In genomic region chr12:80025638-80026037, GRCh38 we compare ENCODE assay signal across 31 cellular contexts.
A peak's percentile ranks its signal among the peaks of the same experiment; 100 is the strongest.
DNase-seq lines count a peak whose midpoint lies in the region; ATAC-seq and TF ChIP-seq lines count a peak whose summit lies in the region.
"Had no signal": no experiment of that assay in that cellular context is flagged by ENCODE, and none has a peak within 500 bp of the region (broad histone marks: within the 10 kb centered on the region; RNA-seq: fewer than 3 reads in every experiment).

No MANE protein-coding gene starts in this region.

- no peak for TF ChIP-seq CTCF in HEK293 (tag by site-specific recombination; IDR thresholded peaks at IDR 0.05)

- H3K4me3 ChIP-seq in HEK293 (ENCODE audit: low read depth, low read length): no peak overlapping the region
- H3K4me3 ChIP-seq: A549; BLaER1; BLaER1 treated with 17β-estradiol and CSF1 and Interleukin-3, amounts not matched to agents 10 nM and 100 nM had no signal

- ATAC-seq in activated T-cell treated with anti-CD3 and anti-CD28 coated beads, Interleukin-2, amount 50 U/mL, for 72 hours (replicated peaks in 1 of 2): no peak
- ATAC-seq in GM18520 (IDR thresholded peaks at IDR 0.05; ENCODE audit: unreplicated experiment): no peak
- ATAC-seq: A549; CD8-positive, alpha-beta T cell had no signal

- H3K4me1 ChIP-seq in HEK293 (ENCODE audit: control insufficient read depth, insufficient read depth, low read length): no peaks in the 10 kb centered on the region
- H3K4me1 ChIP-seq: A549, BE2C, BLaER1, Caco-2 had no signal

- H3K4me1 Mint-ChIP-seq in activated T-cell treated with anti-CD3 and anti-CD28 coated beads, Interleukin-2, amount 50 U/mL, for 72 hours (ENCODE audit: low read depth): no peaks in the 10 kb centered on the region
- H3K4me1 Mint-ChIP-seq: B cell; CD14-positive monocyte; CD4-positive, alpha-beta memory T cell; CD4-positive, CD25-positive, alpha-beta regulatory T cell; CD8-positive, alpha-beta memory T cell had no signal

- H3K9me3 ChIP-seq in HEK293 (ENCODE audit: control insufficient read depth, insufficient read depth, low read depth, low read length): no peaks in the 10 kb centered on the region
- H3K9me3 ChIP-seq: BE2C, Caco-2 had no signal

- no peaks in the 10 kb centered on the region for H3K36me3 ChIP-seq in HEK293 (ENCODE audit: control insufficient read depth in 2 of 2, insufficient read depth in 1 of 2, low read length in 2 of 2)
- H3K36me3 ChIP-seq: BE2C; BLaER1; BLaER1 treated with 17β-estradiol and CSF1 and Interleukin-3, amounts not matched to agents 10 nM and 100 nM had no signal

- DNase-seq in activated T-cell treated with anti-CD3 and anti-CD28 coated beads, Interleukin-2, amount 50 U/mL, for 72 hours: no peak
- no peak for DNase-seq in activated T-cell treated with anti-CD3 and anti-CD28 coated beads for 4 hours
- DNase-seq: 8988T; ACHN; AML-193; BE2C; C1 segment of cervical spinal cord; Caco-2; Calu3; CD4-positive, alpha-beta memory T cell; CD4-positive, alpha-beta T cell; CD4-positive, CD25-positive, alpha-beta regulatory T cell; CD8-positive, alpha-beta memory T cell; CD8-positive, alpha-beta T cell; COR-L47; DMS 273 treated with DMSO at 0.1 percent for 48 hours; DMS153; DMS53; DMS79; DMS79 treated with DMSO at 0.1 percent for 48 hours; DND-41; EL had no signal

- peaks cover 0 to 4% of the 10 kb centered on the region in 2 donors for H3K9me3 Mint-ChIP-seq in activated T-cell treated with anti-CD3 and anti-CD28 coated beads, Interleukin-2, amount 50 U/mL, for 72 hours

- CTCF ChIA-PET in HEK293 (lab: Yijun Ruan, JAX): no interaction called here

- peaks cover 17% of the 10 kb centered on the region for H3K27me3 Mint-ChIP-seq in activated T-cell treated with anti-CD3 and anti-CD28 coated beads, Interleukin-2, amount 50 U/mL, for 72 hours (ENCODE audit: low read depth)

- POLR2A ChIA-PET in HEK293 (lab: Yijun Ruan, JAX): no interaction called here

- no peak overlapping the region for H3K27ac ChIP-seq in HEK293 (ENCODE audit: extremely low read depth, low read depth, low read length)
- H3K27ac ChIP-seq: 22Rv1; A549; BLaER1; BLaER1 treated with 17β-estradiol and CSF1 and Interleukin-3, amounts not matched to agents 10 nM and 100 nM; C4-2B had no signal

- H3K36me3 Mint-ChIP-seq in activated T-cell treated with anti-CD3 and anti-CD28 coated beads, Interleukin-2, amount 50 U/mL, for 72 hours (ENCODE audit: insufficient read depth in 2 of 2): peaks cover 4 to 6% of the 10 kb centered on the region in 2 donors
- H3K36me3 Mint-ChIP-seq: CD14-positive monocyte; CD4-positive, CD25-positive, alpha-beta regulatory T cell; CD8-positive, alpha-beta T cell had no signal

- H3K4me3 Mint-ChIP-seq in activated T-cell treated with anti-CD3 and anti-CD28 coated beads, Interleukin-2, amount 50 U/mL, for 72 hours: no peak overlapping the region
- H3K4me3 Mint-ChIP-seq: B cell; CD14-positive monocyte; CD4-positive, alpha-beta memory T cell; CD4-positive, alpha-beta T cell; CD4-positive, CD25-positive, alpha-beta regulatory T cell; CD8-positive, alpha-beta memory T cell; CD8-positive, alpha-beta T cell had no signal

- peak overlapping the region; percentile 77 for H3K27ac Mint-ChIP-seq in activated T-cell treated with anti-CD3 and anti-CD28 coated beads, Interleukin-2, amount 50 U/mL, for 72 hours
- H3K27ac Mint-ChIP-seq: B cell; CD4-positive, alpha-beta memory T cell; CD4-positive, alpha-beta T cell; CD8-positive, alpha-beta memory T cell; CD8-positive, alpha-beta T cell had no signal

TF ChIP-seq in HEK293, 187 proteins besides CTCF, POLR2A, EP300 and RAD21:
- peak; percentile 65 for TF ChIP-seq SETDB1 (IDR thresholded peaks at IDR 0.05; ENCODE audit: insufficient read length, low read length)
- peak; percentile 88 for TF ChIP-seq ZNF791 (tag by site-specific recombination; IDR thresholded peaks at IDR 0.05)
- TF ChIP-seq ZNF146 (tag by site-specific recombination; IDR thresholded peaks at IDR 0.05): no peak
